19 cellular contexts compared by ENCODE assay signal in the genomic region with DNA sequence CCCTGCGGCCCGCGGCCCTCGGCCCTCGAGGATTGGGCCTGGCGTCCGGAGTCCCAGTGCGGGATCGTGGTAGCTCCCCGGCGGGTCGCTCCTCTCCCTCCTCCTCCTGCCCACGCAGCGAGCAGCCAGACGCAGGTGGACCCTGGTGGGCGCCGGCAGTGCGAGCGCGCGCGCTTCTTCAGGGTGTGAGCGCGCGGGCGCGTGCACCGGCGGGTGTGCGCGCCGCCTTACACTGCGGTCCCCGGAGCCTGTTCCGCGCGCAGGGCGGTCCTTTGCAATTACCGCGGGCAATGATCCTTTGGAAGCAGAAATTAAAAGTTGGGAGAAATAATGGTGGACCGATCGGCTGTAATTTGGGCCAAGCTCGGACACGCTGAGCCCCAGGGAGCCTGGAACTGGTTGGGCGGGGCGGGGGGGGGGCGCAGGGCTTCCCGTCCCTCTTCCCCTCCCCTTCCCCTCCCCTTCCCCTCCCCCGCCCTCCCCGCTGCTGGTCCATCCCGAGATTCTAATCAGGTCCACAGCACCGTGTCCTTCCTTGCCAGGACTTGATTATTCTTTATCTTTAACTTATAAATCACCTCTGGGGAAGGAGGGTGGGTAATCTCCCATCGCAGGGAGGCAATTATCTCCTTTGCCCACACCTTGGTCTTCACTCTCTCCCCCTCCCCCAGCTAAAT.
DNase-seq lines count a peak whose midpoint lies in the region; ATAC-seq, FAIRE-seq and TF ChIP-seq lines count a peak whose summit lies in the region.
"Had no signal": no experiment of that assay in that cellular context is flagged by ENCODE, and none has a peak within 500 bp of the region (broad histone marks: within the 10 kb centered on the region; RNA-seq: fewer than 3 reads in every experiment).

No MANE protein-coding gene starts in this region.

- H3K4me3 ChIP-seq in WERI-Rb-1 (ENCODE audit: low read depth, low read length) (peak overlapping the region; percentile 37), iPS-18c (ENCODE audit: insufficient read depth, low read depth, low read length) (0 out of 2 replicates have a peak overlapping the region, but pooled peaks have one; percentile 20), foreskin fibroblast (ENCODE audit: low read depth in 1 of 2, low read length in 2 of 2) (no peak overlapping the region)
- H3K4me3 ChIP-seq: GM23248, thoracic aorta had no signal

- no peak for FAIRE-seq in D721Med (lab: Jason Lieb, UNC)

- no peak overlapping the region for H3K27ac ChIP-seq in WERI-Rb-1
- H3K27ac ChIP-seq: GM23248, thoracic aorta had no signal

- no peaks in the 10 kb centered on the region for H3K36me3 ChIP-seq in WERI-Rb-1
- H3K36me3 ChIP-seq: thoracic aorta had no signal

- H3K27me3 ChIP-seq in WERI-Rb-1 (ENCODE audit: insufficient read depth, low read depth, severe bottlenecking): peaks cover 67% of the 10 kb centered on the region

- no peak for ATAC-seq in activated CD4-positive, CD25-positive, alpha-beta regulatory T cell treated with anti-CD3 and anti-CD28 coated beads, Interleukin-2, amount 50 U/mL, for 24 hours
- no peak for ATAC-seq in GM18498 (IDR thresholded peaks at IDR 0.05; ENCODE audit: unreplicated experiment)
- ATAC-seq: esophagus mucosa, right cardiac atrium had no signal

- TF ChIP-seq CTCF in WERI-Rb-1 (IDR thresholded peaks at IDR 0.05; ENCODE audit: low read depth, low read length) (no peak), D721Med (IDR thresholded peaks at IDR 0.05; ENCODE audit: insufficient read depth, missing control alignments) (no peak), foreskin fibroblast (IDR thresholded peaks at IDR 0.05; ENCODE audit: low read depth, low read length) (no peak)

- peak; percentile 25 for DNase-seq in activated CD4-positive, CD25-positive, alpha-beta regulatory T cell treated with anti-CD3 and anti-CD28 coated beads, Interleukin-2, amount 50 U/mL, for 72 hours
- peak; percentile 55 for DNase-seq in D341Med (ENCODE audit: low spot score)
- DNase-seq in WERI-Rb-1: peak; percentile 17
- DNase-seq in D721Med (ENCODE audit: insufficient read length, low spot score): no peak
- no peak for DNase-seq in foreskin fibroblast
- DNase-seq: ACHN, amygdala, caudate nucleus, DMS53, GM23248, NCI-H1417 treated with DMSO at 0.1 percent for 48 hours, NCI-H2171 treated with DMSO at 0.1 percent for 48 hours, NCI-H69 had no signal

- H3K9me3 ChIP-seq in WERI-Rb-1 (ENCODE audit: severe bottlenecking) (no peaks in the 10 kb centered on the region), iPS-18c (ENCODE audit: control insufficient read depth, insufficient read depth, low read length) (peaks cover 11% of the 10 kb centered on the region)
- H3K9me3 ChIP-seq: thoracic aorta had no signal

Comparison
In these comparisons a context has a peak if more than half of its experiments do, and no peak if none do; other contexts are left out.
1. DNase-seq: peak in activated CD4-positive, CD25-positive, alpha-beta regulatory T cell treated with anti-CD3 and anti-CD28 coated beads, Interleukin-2, amount 50 U/mL, for 72 hours (single experiment), D341Med (single experiment) and WERI-Rb-1 (single experiment); none in D721Med (single experiment) and foreskin fibroblast (0 of 2).
2. H3K4me3 ChIP-seq: peak in WERI-Rb-1 (single experiment) and iPS-18c (single experiment); none in foreskin fibroblast (0 of 2).